Comparison of ENCODE assay signal across 8 cellular contexts in genomic region chr14:93970967-93971634, GRCh38. TPM values are rescaled to one million over a fixed set of nuclear protein-coding genes. Genes with fewer than 3 reads are reported as not detected.
DNase-seq lines count a peak whose midpoint lies in the region; ATAC-seq and TF ChIP-seq lines count a peak whose summit lies in the region.

No MANE protein-coding gene starts in this region.

- POLR2A ChIA-PET in RWPE1 (lab: Yijun Ruan, JAX; ENCODE audit: low non-redundant PET), result no interaction called here

- H3K4me1 Mint-ChIP-seq in endodermal cell, result no peaks in the 10 kb centered on the region

- no peak overlapping the region for H3K9ac ChIP-seq in endodermal cell (ENCODE audit: extremely low read depth, low read length, poor library complexity, severe bottlenecking)

- TF ChIP-seq CTCF in right atrium auricular region (IDR thresholded peaks at IDR 0.05) (no peak), endodermal cell (conservative IDR thresholded peaks at IDR 0.05) (peak; percentile 1), RWPE1 (conservative IDR thresholded peaks at IDR 0.05; ENCODE audit: low read depth) (no peak; the same call in 1 of the 2 replicates), brain microvascular endothelial cell (IDR thresholded peaks at IDR 0.05; ENCODE audit: low read depth, low read length, missing control alignments) (no peak)

- CTCF ChIA-PET in RWPE1 (lab: Yijun Ruan, JAX), result interaction anchor here (0.7 to 2.3 kb wide), 8 partner anchors 11 to 166 kb away, joined by 3 to 21 read pairs (median 4); no protein-coding TSS in a partner anchor

- H3K27ac Mint-ChIP-seq in endodermal cell, result no peak overlapping the region

- peaks cover 9% of the 10 kb centered on the region for H3K27me3 Mint-ChIP-seq in endodermal cell (ENCODE audit: insufficient read depth)

- H3K9me3 ChIP-seq in right atrium auricular region, result no peaks in the 10 kb centered on the region
- H3K9me3 ChIP-seq in SJSA1 (replicated peaks), result no peaks in the 10 kb centered on the region
- no peaks in the 10 kb centered on the region for H3K9me3 ChIP-seq in endodermal cell (ENCODE audit: control insufficient read depth, low read length)

- H3K27me3 ChIP-seq in right atrium auricular region (no peaks in the 10 kb centered on the region), SJSA1 (replicated peaks) (no peaks in the 10 kb centered on the region), endodermal cell (ENCODE audit: control insufficient read depth, insufficient read depth, low read length, poor library complexity, severe bottlenecking) (no peaks in the 10 kb centered on the region), brain microvascular endothelial cell (replicated peaks) (peaks cover 5% of the 10 kb centered on the region)

- H3K4me3 Mint-ChIP-seq in endodermal cell, result no peak overlapping the region

- 86 to 88% methylated on average over 11 to 15 of the region's 15 CpGs for WGBS in endodermal cell (ENCODE audit: insufficient coverage in 1 of 2, insufficient read length in 1 of 2), 2 experiments

- H3K27ac ChIP-seq in right atrium auricular region (peak overlapping the region; percentile 49 to 88), SJSA1 (peak overlapping the region; percentile 58), endodermal cell (ENCODE audit: low read depth, low read length) (no peak overlapping the region), RWPE1 (no peak overlapping the region), brain microvascular endothelial cell (no peak overlapping the region)

- DNase-seq in right atrium auricular region (ENCODE audit: low spot score) (no peak), left cardiac atrium (no peak), SJSA1 (ENCODE audit: low read depth in 1 of 2, low spot score in 2 of 2) (peak; percentile 71 to 82), endodermal cell (no peak), RWPE1 (ENCODE audit: low spot score) (no peak), brain microvascular endothelial cell (no peak)
- DNase-seq in stimulated activated CD4-positive, alpha-beta T cell treated with anti-CD3 and anti-CD28 coated beads, Interleukin-4, amount 100 ng/mL, for 24 hours, result peak; percentile 72

- H3K36me3 Mint-ChIP-seq in endodermal cell (ENCODE audit: low read depth), result no peaks in the 10 kb centered on the region

- peak overlapping the region; percentile 4 to 34 for H3K4me3 ChIP-seq in right atrium auricular region
- H3K4me3 ChIP-seq in SJSA1, result peak overlapping the region; percentile 38
- H3K4me3 ChIP-seq in endodermal cell (ENCODE audit: low read length), result no peak overlapping the region
- H3K4me3 ChIP-seq in brain microvascular endothelial cell (ENCODE audit: low read depth, low read length), result no peak overlapping the region

- no peaks in the 10 kb centered on the region for H3K9me3 Mint-ChIP-seq in endodermal cell

- ATAC-seq in left cardiac atrium, result no peak
- ATAC-seq in HG03064 (IDR thresholded peaks at IDR 0.05; ENCODE audit: low read depth, unreplicated experiment), result peak; percentile 30

- in situ Hi-C loops in brain microvascular endothelial cell (cut with HindIII; ENCODE audit: low pct_ligation_motif_present, low sequenced_read_pairs), result no loop called here

- intact Hi-C loops in left cardiac atrium (cut with DNase I), result no loop called here

- H3K4me1 ChIP-seq in right atrium auricular region, result peaks cover 0 to 63% of the 10 kb centered on the region in 2 donors
- H3K4me1 ChIP-seq in SJSA1 (replicated peaks), result peaks cover 41% of the 10 kb centered on the region
- H3K4me1 ChIP-seq in endodermal cell (ENCODE audit: control insufficient read depth, insufficient read depth, low read length), result no peaks in the 10 kb centered on the region

- H3K36me3 ChIP-seq in right atrium auricular region (peaks cover 4% of the 10 kb centered on the region), SJSA1 (no peaks in the 10 kb centered on the region), endodermal cell (ENCODE audit: control insufficient read depth, insufficient read depth, low read length) (no peaks in the 10 kb centered on the region), brain microvascular endothelial cell (replicated peaks) (no peaks in the 10 kb centered on the region)

RNA-seq across cellular contexts. Expression of gene ASB2, which starts 5.3 kb away (rescaled TPM):
- total RNA-seq in right atrium auricular region (100 to 1,000 TPM; 115 to 187 TPM), left cardiac atrium (100 to 1,000 TPM; 102 to 105 TPM), endodermal cell (under 1 TPM in 1 of 2 donors, not detected in 1; 0.11 TPM)
- 14.9 and 22.0 TPM in 2 replicates for total RNA-seq in SJSA1 (2014; rRNA removed; shearing (Covaris generic))
- 0.75 TPM for polyA plus RNA-seq in endodermal cell (2013, experiment 1 of 2)
- polyA plus RNA-seq in endodermal cell (2013, experiment 2 of 2), result 0.58 TPM

RNA-seq across cellular contexts. Expression of gene CCDC197, which starts 26.0 kb away (rescaled TPM):
- not detected for total RNA-seq in right atrium auricular region
- not detected for total RNA-seq in left cardiac atrium
- not detected in 2 replicates for total RNA-seq in SJSA1 (2014; rRNA removed; shearing (Covaris generic))
- total RNA-seq in endodermal cell, result not detected
- polyA plus RNA-seq in endodermal cell (2013, experiment 1 of 2), result not detected
- not detected for polyA plus RNA-seq in endodermal cell (2013, experiment 2 of 2)

RNA-seq across cellular contexts. Expression of gene FAM181A, which starts 44.0 kb away (rescaled TPM):
- total RNA-seq in right atrium auricular region, result not detected
- not detected for total RNA-seq in left cardiac atrium
- total RNA-seq in SJSA1 (2014; rRNA removed; shearing (Covaris generic)), result not detected in 2 replicates
- not detected for total RNA-seq in endodermal cell
- 13.0 TPM for polyA plus RNA-seq in endodermal cell (2013, experiment 1 of 2)
- polyA plus RNA-seq in endodermal cell (2013, experiment 2 of 2), result 11.0 TPM

RNA-seq across cellular contexts. Expression of gene OTUB2, which starts 55.0 kb away (rescaled TPM):
- total RNA-seq in right atrium auricular region, result under 1 TPM; 0.43 to 0.48 TPM
- total RNA-seq in left cardiac atrium, result under 1 TPM; 0.24 to 0.56 TPM
- total RNA-seq in SJSA1 (2014; rRNA removed; shearing (Covaris generic)), result 0.81 and 1.3 TPM in 2 replicates
- total RNA-seq in endodermal cell, result 1 to 10 TPM; 6.3 to 6.7 TPM
- polyA plus RNA-seq in endodermal cell (2013, experiment 1 of 2), result 6.3 TPM
- 5.1 TPM for polyA plus RNA-seq in endodermal cell (2013, experiment 2 of 2)

Comparison
In these comparisons a context has a peak if more than half of its experiments do, and no peak if none do; other contexts are left out.
1. DNase-seq: peak in SJSA1 (2 of 2) and stimulated activated CD4-positive, alpha-beta T cell treated with anti-CD3 and anti-CD28 coated beads, Interleukin-4, amount 100 ng/mL, for 24 hours (single experiment); none in right atrium auricular region (single experiment), left cardiac atrium (single experiment), endodermal cell (single experiment), RWPE1 (single experiment) and brain microvascular endothelial cell (single experiment).
2. H3K27ac ChIP-seq: peak in right atrium auricular region (2 of 2) and SJSA1 (single experiment); none in endodermal cell (single experiment), RWPE1 (single experiment) and brain microvascular endothelial cell (single experiment).
3. H3K4me3 ChIP-seq: peak in right atrium auricular region (2 of 2) and SJSA1 (single experiment); none in endodermal cell (single experiment) and brain microvascular endothelial cell (single experiment).
4. RNA of gene ASB2, which starts 5.3 kb away (total RNA-seq): 115 to 187 TPM in right atrium auricular region, 102 to 105 TPM in left cardiac atrium and 14.9 to 22.0 TPM in SJSA1; 0.11 TPM in endodermal cell; every median in the first group is over 10 times any median in the second.